In genomic region chr4:13543648-13544555, GRCh38 we compare ENCODE assay signal across 8 cellular contexts. TPM values are rescaled to one million over a fixed set of nuclear protein-coding genes. Genes with fewer than 3 reads are reported as not detected.
DNase-seq lines count a peak whose midpoint lies in the region; ATAC-seq, FAIRE-seq and TF ChIP-seq lines count a peak whose summit lies in the region.

NKX3-2 (minus strand) TSS chr4:13544508; CDS start chr4:13544414, 94 bp downstream.

- no peak for TF ChIP-seq CTCF in K562 (IDR thresholded peaks at IDR 0.05 in 2 of 3, conservative IDR thresholded peaks at IDR 0.05 in 1 of 3; ENCODE audit: insufficient read depth in 2 of 3, low read depth in 1 of 3, low read length in 3 of 3)
- no peak for TF ChIP-seq CTCF in thoracic aorta (IDR thresholded peaks at IDR 0.05)

- H3K9me3 ChIP-seq in HUES64 (ENCODE audit: insufficient read depth, low read depth, low read length) (no peaks in the 10 kb centered on the region), K562 (replicated peaks; ENCODE audit: control insufficient read depth, insufficient read depth, low read depth, low read length) (peaks cover 4% of the 10 kb centered on the region; the same call in 1 of the 2 replicates), thoracic aorta (no peaks in the 10 kb centered on the region)

- no peaks in the 10 kb centered on the region for H3K9me1 ChIP-seq in K562 (ENCODE audit: control insufficient read depth, insufficient read depth, low read length)

- intact Hi-C loops in K562 (cut with micrococcal nuclease): no loop called here

- H3K27ac ChIP-seq in HUES64 (ENCODE audit: low read depth, low read length) (peak within 1 kb of the TSS; percentile 57; the same call in 1 of the 2 replicates), K562 (ENCODE audit: extremely low read depth, low read depth, low read length) (peak within 1 kb of the TSS; percentile 69; the same call in 2 of the 3 replicates), thoracic aorta (no peak within 1 kb of the TSS)

- no peak for TF ChIP-seq EP300 in K562 (IDR thresholded peaks at IDR 0.05; ENCODE audit: low read length)

- no TSS peak for BruUV-seq in K562 (replicated peaks; lab: Mats Ljungman, UMichigan)

- no peaks in the 10 kb centered on the region for H3K79me2 ChIP-seq in K562 (ENCODE audit: control insufficient read depth, insufficient read depth, low read length)

- TF ChIP-seq POLR2A in K562 (conservative IDR thresholded peaks at IDR 0.05): no peak

- H3K4me3 ChIP-seq in HUES64 (ENCODE audit: low read length): peak within 1 kb of the TSS; percentile 62
- H3K4me3 ChIP-seq in K562: peak within 1 kb of the TSS; percentile 83
- peak within 1 kb of the TSS; percentile 79 for H3K4me3 ChIP-seq in thoracic aorta

- ATAC-seq in K562: peak; percentile 77
- ATAC-seq in thoracic aorta (ENCODE audit: insufficient number of reproducible peaks, low FRiP score, low read depth): no peak
- no peak for ATAC-seq in HG03139 (IDR thresholded peaks at IDR 0.05; ENCODE audit: unreplicated experiment)

- peak within 1 kb of the TSS; percentile 98 for H2AFZ ChIP-seq in K562 (ENCODE audit: low read depth, low read length)

- TF ChIP-seq RAD21 in K562 (CRISPR knock-in tag; conservative IDR thresholded peaks at IDR 0.05 in 1 of 2, IDR thresholded peaks at IDR 0.05 in 1 of 2): no peak

- H3K36me3 ChIP-seq in HUES64 (ENCODE audit: insufficient read depth, low read length): no peaks in the 10 kb centered on the region
- no peaks in the 10 kb centered on the region for H3K36me3 ChIP-seq in K562 (ENCODE audit: control insufficient read depth, insufficient read depth, low read length)
- H3K36me3 ChIP-seq in thoracic aorta: no peaks in the 10 kb centered on the region

- in situ Hi-C loops in K562 (cut with MboI): no loop called here

- H3K4me2 ChIP-seq in K562 (ENCODE audit: insufficient read depth, low read length): peak within 1 kb of the TSS; percentile 83

- CTCF ChIA-PET in K562 (lab: Yijun Ruan, JAX; ENCODE audit: low intra/inter-chr PET ratio): interaction anchor here (0.6 kb wide), 1 partner anchor 690 kb away, joined by 4 read pairs; no protein-coding TSS in a partner anchor

- DNase-seq in DMS53 (lab: John Stamatoyannopoulos, UW) (peak; percentile 90), K562 (ENCODE audit: extremely low read depth in 1 of 4, low spot score in 3 of 4) (peak in 2 of 4 experiments; percentile 29 to 49), left kidney (ENCODE audit: low read depth, low spot score) (peak; percentile 75), thoracic aorta (ENCODE audit: low spot score) (no peak), occipital lobe (lab: John Stamatoyannopoulos, UW) (no peak)
- DNase-seq in stimulated activated CD4-positive, alpha-beta T cell treated with anti-CD3 and anti-CD28 coated beads, Interleukin-12 subunit alpha, Interleukin-12 subunit beta, amount 100 ng/mL, for 4 hours: no peak

- H3K9ac ChIP-seq in HUES64 (ENCODE audit: low read depth, low read length): peak within 1 kb of the TSS; percentile 46
- H3K9ac ChIP-seq in K562 (ENCODE audit: insufficient read depth in 1 of 2, low read depth in 2 of 2, low read length in 2 of 2): peak within 1 kb of the TSS; percentile 70 to 95

- peaks cover 97% of the 10 kb centered on the region for H3K27me3 ChIP-seq in HUES64 (ENCODE audit: insufficient read depth, low read length)
- peaks cover 10 to 23% of the 10 kb centered on the region in 2 experiments for H3K27me3 ChIP-seq in K562 (ENCODE audit: control insufficient read depth in 2 of 2, insufficient read depth in 2 of 2, low read length in 2 of 2)
- peaks cover 55% of the 10 kb centered on the region for H3K27me3 ChIP-seq in thoracic aorta (replicated peaks; ENCODE audit: insufficient read depth)

- no peak for FAIRE-seq in K562 (lab: Jason Lieb, UNC)

- H3K4me1 ChIP-seq in HUES64 (ENCODE audit: insufficient read depth, low read length) (peaks cover 16% of the 10 kb centered on the region), K562 (replicated peaks in 1 of 2; ENCODE audit: control insufficient read depth in 2 of 2, insufficient read depth in 2 of 2, low read length in 2 of 2) (peaks cover 2 to 28% of the 10 kb centered on the region in 2 experiments; a peak in 4 of 5 replicates), thoracic aorta (ENCODE audit: control insufficient read depth in 1 of 2, low read depth in 2 of 2) (peaks cover 36 to 48% of the 10 kb centered on the region in 2 donors)

- no peaks in the 10 kb centered on the region for H4K20me1 ChIP-seq in K562 (replicated peaks; ENCODE audit: control insufficient read depth, insufficient read depth, low read length)

- WGBS in HUES64: under 1% methylated on average over 103 of the region's 103 CpGs
- WGBS in K562 (ENCODE audit: insufficient coverage, low coverage, missing lambda C conversion rate): 74% methylated on average over 33 of the region's 103 CpGs

- POLR2A ChIA-PET in K562 (lab: Yijun Ruan, JAX): interaction anchor here (0.8 to 0.9 kb wide), 2 partner anchors 10 to 176 kb away, joined by 3 to 4 read pairs; no protein-coding TSS in a partner anchor

TF ChIP-seq in K562, 482 proteins besides CTCF, POLR2A, EP300 and RAD21 (continues in another document):
- no peak for TF ChIP-seq HDAC6 (IDR thresholded peaks at IDR 0.05; ENCODE audit: low read depth, low read length)
- no peak for TF ChIP-seq FOXJ3 (CRISPR knock-in tag; IDR thresholded peaks at IDR 0.05)
- peak; percentile 58 for TF ChIP-seq ZBTB33 (CRISPR knock-in tag; IDR thresholded peaks at IDR 0.05)
- TF ChIP-seq L3MBTL2 (IDR thresholded peaks at IDR 0.05): peak; percentile 37
- TF ChIP-seq BCL6 (CRISPR knock-in tag; IDR thresholded peaks at IDR 0.05): no peak
- TF ChIP-seq CEBPZ (IDR thresholded peaks at IDR 0.05; ENCODE audit: borderline replicate concordance, low read depth, low read length): no peak
- TF ChIP-seq NFIC (IDR thresholded peaks at IDR 0.05): no peak
- TF ChIP-seq ETS2 (tag; IDR thresholded peaks at IDR 0.05; ENCODE audit: borderline replicate concordance, poor library complexity, severe bottlenecking): no peak

RNA-seq across cellular contexts. Expression of gene NKX3-2, which starts in this region (rescaled TPM):
- 1.6 TPM for polyA plus RNA-seq in HUES64 (2013, experiment 1 of 2)
- 1.9 TPM for polyA plus RNA-seq in HUES64 (2013, experiment 2 of 2)
- total RNA-seq in K562 (2011; cell fraction: chromatin; rRNA removed; ENCODE audit: low replicate concordance): 0.42 and 0.74 TPM in 2 replicates
- total RNA-seq in K562 (2011; cell fraction: nucleolus; rRNA removed): 0.79 and 1.0 TPM in 2 replicates
- total RNA-seq in K562 (2011; cell fraction: nucleoplasm; rRNA removed): 0.51 and 0.61 TPM in 2 replicates
- total RNA-seq in K562 (2014; rRNA removed) (0.32 and 0.73 TPM in 2 replicates), K562 (2014; rRNA removed; fragmentation: Illumina TruSeq; extraction: Trizol) (0.06 and 0.15 TPM in 2 replicates), K562 (2015; rRNA removed; fragmentation: Illumina TruSeq; extraction: Trizol) (0.54 and 0.60 TPM in 2 replicates), K562 (2021) (0.69 and 0.85 TPM in 2 replicates), thoracic aorta (under 1 TPM in 1 of 2 donors, not detected in 1; 0.28 TPM), occipital lobe (not detected)
- polyA plus RNA-seq in K562 (2011; rRNA removed) (0.22 and 0.49 TPM in 2 replicates), K562 (2014; fragmentation: Illumina TruSeq; extraction: Trizol) (0.16 and 0.26 TPM in 2 replicates), K562 (2014; fragmentation: Nextera tagmentation; extraction: Ambion mirVana) (under 1 TPM in 1 of 2 experiments, not detected in 1; 0.03 TPM), K562 (2014; rRNA removed) (0.81 and 1.1 TPM in 2 replicates)
- 0.51 and 0.52 TPM in 2 replicates for polyA plus RNA-seq in K562 (2011; cell fraction: cytosol; rRNA removed)
- 1.9 and 2.1 TPM in 2 replicates for polyA plus RNA-seq in K562 (2011; cell fraction: nucleus; rRNA removed)
- 0.84 and 0.85 TPM in 2 replicates for polyA plus RNA-seq in K562 (2012)
- 0.11 and 0.12 TPM in 2 replicates for polyA minus RNA-seq in K562 (2011; rRNA and poly(A)+ RNA removed)
- 0.29 and 0.46 TPM in 2 replicates for polyA minus RNA-seq in K562 (2011; cell fraction: cytosol; rRNA and poly(A)+ RNA removed)
- polyA minus RNA-seq in K562 (2011; cell fraction: nucleus; rRNA and poly(A)+ RNA removed): 0.40 and 1.00 TPM in 2 replicates

Comparison
In these comparisons a context has a peak if more than half of its experiments do, and no peak if none do; other contexts are left out.
1. DNase-seq: peak in DMS53 (single experiment) and left kidney (single experiment); none in thoracic aorta (single experiment), stimulated activated CD4-positive, alpha-beta T cell treated with anti-CD3 and anti-CD28 coated beads, Interleukin-12 subunit alpha, Interleukin-12 subunit beta, amount 100 ng/mL, for 4 hours (single experiment) and occipital lobe (single experiment).
2. H3K27ac ChIP-seq: peak in HUES64 (single experiment) and K562 (single experiment); none in thoracic aorta (0 of 2).
3. Peak in every context shown above with its lines, with median percentiles within 50 percentile points of each other: H3K4me3 ChIP-seq.